In genomic region chr6:28794175-28795002, GRCh38 we compare ENCODE assay signal across 10 cellular contexts.
DNase-seq lines count a peak whose midpoint lies in the region; ATAC-seq, FAIRE-seq and TF ChIP-seq lines count a peak whose summit lies in the region.
"Had no signal": no experiment of that assay in that cellular context is flagged by ENCODE, and none has a peak within 500 bp of the region (broad histone marks: within the 10 kb centered on the region; RNA-seq: fewer than 3 reads in every experiment).

No MANE protein-coding gene starts in this region.

- no peak for TF ChIP-seq POLR2A in gastroesophageal sphincter (IDR thresholded peaks at IDR 0.05)

- ATAC-seq in gastroesophageal sphincter (no peak), pancreas (no peak), GM21390 (IDR thresholded peaks at IDR 0.05; ENCODE audit: unreplicated experiment) (no peak)

- in situ Hi-C loops in SK-MEL-5 (cut with HindIII; ENCODE audit: low pct_unique_long_range_greater_than_20kb, low sequenced_read_pairs), result no loop called here

- H3K9me3 ChIP-seq in gastroesophageal sphincter (peaks cover 0 to 13% (median 0%) of the 10 kb centered on the region in 3 donors), pancreas (no peaks in the 10 kb centered on the region)

- H3K27ac ChIP-seq in gastroesophageal sphincter (no peak overlapping the region), pancreas (no peak overlapping the region)

- H3K36me3 ChIP-seq in gastroesophageal sphincter, result no peaks in the 10 kb centered on the region
- H3K36me3 ChIP-seq in pancreas, result no peaks in the 10 kb centered on the region

- FAIRE-seq in pancreas (lab: Jason Lieb, UNC), result no peak

- intact Hi-C loops in pancreas (cut with DNase I), result no loop called here

- TF ChIP-seq CTCF in gastroesophageal sphincter (IDR thresholded peaks at IDR 0.05) (no peak), pancreas (IDR thresholded peaks at IDR 0.05) (no peak)

- H3K4me3 ChIP-seq in gastroesophageal sphincter (no peak overlapping the region), pancreas (no peak overlapping the region)

- WGBS in gastroesophageal sphincter (ENCODE audit: low coverage in 1 of 2), 2 donors, result 0 to 5% methylated on average over 9 to 15 of the region's 35 CpGs
- 4% methylated on average over 35 of the region's 35 CpGs for WGBS in pancreas, 2 donors

- H3K27me3 ChIP-seq in gastroesophageal sphincter, result peaks cover 94% of the 10 kb centered on the region
- peaks cover 7 to 73% (median 18%) of the 10 kb centered on the region in 4 donors for H3K27me3 ChIP-seq in pancreas

- peak; percentile 48 for DNase-seq in A172 (ENCODE audit: low spot score)
- DNase-seq in H4 (ENCODE audit: low spot score), result peak; percentile 60
- peak; percentile 79 for DNase-seq in SK-MEL-5 (ENCODE audit: low read depth, low spot score)
- DNase-seq in fibroblast of gingiva (ENCODE audit: low read depth), result peak; percentile 29
- DNase-seq in NCI-H774 (lab: John Stamatoyannopoulos, UW), result no peak
- no peak for DNase-seq in pancreas
- DNase-seq: effector CD8-positive, alpha-beta T cell; NCI-H1417 had no signal

- H3K4me1 ChIP-seq in gastroesophageal sphincter, result peaks cover 0 to 13% (median 0%) of the 10 kb centered on the region in 3 donors
- no peaks in the 10 kb centered on the region for H3K4me1 ChIP-seq in pancreas

- TF ChIP-seq EP300 in gastroesophageal sphincter (IDR thresholded peaks at IDR 0.05), result no peak

Comparison
In these comparisons a context has a peak if more than half of its experiments do, and no peak if none do; other contexts are left out.
1. DNase-seq: peak in A172 (single experiment), H4 (single experiment), SK-MEL-5 (single experiment) and fibroblast of gingiva (single experiment); none in NCI-H774 (single experiment) and pancreas (0 of 6).